In the genomic region with DNA sequence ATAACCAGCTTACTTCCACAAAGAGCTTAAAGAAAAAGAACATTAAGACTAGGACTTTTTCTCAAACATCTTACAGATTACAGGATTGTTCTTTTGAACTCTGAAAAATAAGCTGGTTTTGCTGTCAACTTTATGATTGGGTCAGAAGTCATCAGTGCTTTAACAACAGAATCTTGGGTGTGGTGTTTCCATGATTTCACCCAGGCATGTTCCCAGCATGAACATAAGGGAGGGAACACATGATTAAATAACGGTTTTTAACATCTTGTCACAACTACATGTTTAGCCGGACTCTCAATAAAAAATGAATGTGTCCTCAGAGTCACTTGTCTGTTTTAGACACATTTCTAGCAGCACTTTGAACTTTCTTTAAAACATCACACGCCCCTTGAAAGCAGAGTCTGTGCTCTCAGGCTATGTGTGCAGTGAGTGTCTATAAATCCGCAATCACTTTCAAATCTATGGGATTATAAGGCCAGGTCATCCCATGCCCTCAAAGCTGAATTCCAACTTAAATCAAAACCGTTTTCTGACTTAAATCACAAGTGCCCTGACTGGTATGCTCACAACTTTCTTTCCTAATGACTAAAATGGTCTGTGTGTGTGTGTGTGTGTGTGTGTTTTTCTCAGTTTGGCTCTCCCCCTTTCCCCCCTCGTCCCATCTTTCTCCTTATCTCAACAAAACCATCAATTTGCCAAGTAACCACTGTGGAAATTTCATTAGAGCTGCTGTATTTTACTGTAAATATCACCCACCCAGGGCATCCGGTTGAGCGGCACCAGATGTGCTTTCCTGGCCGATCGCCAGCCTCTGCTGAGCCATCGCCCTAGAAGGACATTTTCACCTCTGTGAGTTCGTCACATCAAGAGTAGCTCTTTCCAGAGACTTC, we compare ENCODE assay signal across 8 cellular contexts.
DNase-seq lines count a peak whose midpoint lies in the region; ATAC-seq and TF ChIP-seq lines count a peak whose summit lies in the region.

No MANE protein-coding gene starts in this region.

- TF ChIP-seq POLR2A in sigmoid colon (IDR thresholded peaks at IDR 0.05), result no peak

- intact Hi-C loops in sigmoid colon (cut with DNase I), result loop anchor here (10.0 kb wide), 1 partner anchor 245 kb away; a partner anchor contains a TSS

- H3K27me3 ChIP-seq in DND-41 (ENCODE audit: insufficient read depth, low read length, poor library complexity) (peaks cover 9% of the 10 kb centered on the region), MG63 (no peaks in the 10 kb centered on the region), sigmoid colon (no peaks in the 10 kb centered on the region)

- H3K4me2 ChIP-seq in DND-41 (ENCODE audit: insufficient read depth, low read length), result no peak overlapping the region

- H3K4me1 ChIP-seq in DND-41 (ENCODE audit: insufficient read depth, low read length) (peaks cover 17% of the 10 kb centered on the region), sigmoid colon (peaks cover 0 to 17% (median 16%) of the 10 kb centered on the region in 4 donors)

- peak; percentile 85 for ATAC-seq in DND-41 (ENCODE audit: insufficient read depth, low read depth)
- peak; percentile 78 for ATAC-seq in GM21723 (IDR thresholded peaks at IDR 0.05; ENCODE audit: unreplicated experiment)
- ATAC-seq in effector memory CD8-positive, alpha-beta T cell (replicated peaks), result peak; percentile 85

- no peak overlapping the region for H3K4me3 ChIP-seq in DND-41 (ENCODE audit: low read depth in 1 of 2, low read length in 2 of 2)
- H3K4me3 ChIP-seq in MG63, result no peak overlapping the region
- H3K4me3 ChIP-seq in sigmoid colon, result no peak overlapping the region

- peaks cover 16 to 24% of the 10 kb centered on the region in 2 donors for H3K4me1 Mint-ChIP-seq in effector memory CD8-positive, alpha-beta T cell (ENCODE audit: low read depth in 2 of 2)

- H4K20me1 ChIP-seq in DND-41 (ENCODE audit: insufficient read depth, low read length), result no peaks in the 10 kb centered on the region; the same call in 1 of the 2 replicates

- H3K79me2 ChIP-seq in DND-41 (ENCODE audit: insufficient read depth, low read length), result no peaks in the 10 kb centered on the region

- H2AFZ ChIP-seq in DND-41 (ENCODE audit: low read depth, low read length), result no peak overlapping the region

- H3K27ac ChIP-seq in DND-41 (ENCODE audit: low read length) (no peak overlapping the region), sigmoid colon (peak overlapping the region in 3 of 4 donors; percentile 58 to 75 (median 73))

- no peak overlapping the region for H3K9ac ChIP-seq in DND-41 (ENCODE audit: low read depth, low read length)

- peak in 1 of 4 donors; percentile 48 for TF ChIP-seq EP300 in sigmoid colon (IDR thresholded peaks at IDR 0.05)

- H3K27me3 Mint-ChIP-seq in effector memory CD8-positive, alpha-beta T cell, result no peaks in the 10 kb centered on the region

- TF ChIP-seq CTCF in DND-41 (IDR thresholded peaks at IDR 0.05; ENCODE audit: borderline replicate concordance, extremely low read depth, low read length, poor library complexity, severe bottlenecking) (no peak), sigmoid colon (IDR thresholded peaks at IDR 0.05) (no peak)

- H3K27ac Mint-ChIP-seq in effector memory CD8-positive, alpha-beta T cell, result peak overlapping the region; percentile 30 to 90

- WGBS in sigmoid colon, 2 donors, result 15 to 17% methylated on average over 12 of the region's 12 CpGs

- H3K4me3 Mint-ChIP-seq in effector memory CD8-positive, alpha-beta T cell, result peak overlapping the region; percentile 39 to 56

- H3K9me3 Mint-ChIP-seq in effector memory CD8-positive, alpha-beta T cell, result no peaks in the 10 kb centered on the region

- no peaks in the 10 kb centered on the region for H3K9me3 ChIP-seq in DND-41 (ENCODE audit: insufficient read depth, low read length, severe bottlenecking)
- no peaks in the 10 kb centered on the region for H3K9me3 ChIP-seq in MG63
- H3K9me3 ChIP-seq in sigmoid colon, result no peaks in the 10 kb centered on the region

- DNase-seq in DND-41 (peak; percentile 66), MG63 (peak; percentile 59), sigmoid colon (peak; percentile 92), Ammon's horn (ENCODE audit: low spot score) (no peak), NCI-H2107 (lab: John Stamatoyannopoulos, UW) (no peak)
- DNase-seq in activated CD4-positive, alpha-beta T cell treated with anti-CD3 and anti-CD28 coated beads for 24 hours (ENCODE audit: low read depth in 2 of 2), result peak; percentile 31 to 56
- DNase-seq in effector memory CD8-positive, alpha-beta T cell, result peak; percentile 34 to 52 (median 35)

- H3K36me3 ChIP-seq in DND-41 (ENCODE audit: insufficient read depth, low read length) (no peaks in the 10 kb centered on the region), MG63 (no peaks in the 10 kb centered on the region), sigmoid colon (no peaks in the 10 kb centered on the region)

- H3K36me3 Mint-ChIP-seq in effector memory CD8-positive, alpha-beta T cell (ENCODE audit: insufficient read depth), result no peaks in the 10 kb centered on the region

Comparison
In these comparisons a context has a peak if more than half of its experiments do, and no peak if none do; other contexts are left out.
1. DNase-seq: peak in DND-41 (single experiment), MG63 (single experiment), activated CD4-positive, alpha-beta T cell treated with anti-CD3 and anti-CD28 coated beads for 24 hours (2 of 2), effector memory CD8-positive, alpha-beta T cell (3 of 3) and sigmoid colon (single experiment); none in Ammon's horn (single experiment) and NCI-H2107 (single experiment).
2. Peak in every context shown above with its lines, with median percentiles within 50 percentile points of each other: ATAC-seq.